In the genomic region with DNA sequence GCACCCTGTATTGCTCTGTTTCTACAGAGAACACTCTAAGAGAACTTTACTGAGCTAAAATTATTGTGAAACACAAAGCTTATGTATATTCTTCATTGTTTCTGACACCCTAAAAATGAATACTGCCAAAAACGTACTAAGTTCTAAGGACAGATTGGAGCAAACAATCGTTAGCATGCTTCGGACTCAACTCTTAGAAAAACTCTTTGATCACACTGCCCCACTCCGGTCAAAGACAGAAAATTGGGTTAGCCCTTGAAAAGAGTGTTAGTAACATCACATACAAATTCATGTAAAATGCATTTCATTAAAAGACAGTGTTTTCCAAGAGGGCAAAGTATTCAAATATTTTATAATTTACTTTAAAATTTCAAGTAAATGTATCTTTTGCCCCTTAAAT, we compare ENCODE assay signal across 9 cellular contexts.
DNase-seq lines count a peak whose midpoint lies in the region; ATAC-seq, FAIRE-seq and TF ChIP-seq lines count a peak whose summit lies in the region.
"Had no signal": no experiment of that assay in that cellular context is flagged by ENCODE, and none has a peak within 500 bp of the region (broad histone marks: within the 10 kb centered on the region; RNA-seq: fewer than 3 reads in every experiment).

No MANE protein-coding gene starts in this region.

- DNase-seq in AG04449 (ENCODE audit: low read depth, low spot score) = no peak
- peak; percentile 7 for DNase-seq in HS-27A (ENCODE audit: low read depth)
- DNase-seq in astrocyte of the hippocampus (ENCODE audit: low read depth, low spot score) = peak; percentile 68
- no peak for DNase-seq in left lung
- no peak for DNase-seq in mucosa of descending colon
- DNase-seq in RCC 7860 (ENCODE audit: low spot score) = no peak
- DNase-seq in stomach = no peak
- DNase-seq: PC-9 had no signal

- H3K9me3 ChIP-seq in left lung = no peaks in the 10 kb centered on the region
- no peaks in the 10 kb centered on the region for H3K9me3 ChIP-seq in mucosa of descending colon
- H3K9me3 ChIP-seq in stomach = peaks cover 0 to 6% (median 0%) of the 10 kb centered on the region in 4 donors

- ATAC-seq in left lung (peak; percentile 79), mucosa of descending colon (no peak), HG02885 (IDR thresholded peaks at IDR 0.05; ENCODE audit: poor library complexity, unreplicated experiment) (no peak)

- no peak for FAIRE-seq in RCC 7860 (lab: Jason Lieb, UNC)

- CTCF ChIA-PET in AG04449 (lab: Yijun Ruan, JAX) = interaction anchor here (1.0 to 1.2 kb wide), 2 partner anchors 524 to 528 kb away, joined by 3 read pairs; no protein-coding TSS in a partner anchor

- TF ChIP-seq EP300 in stomach (IDR thresholded peaks at IDR 0.05) = no peak

- TF ChIP-seq CTCF in AG04449 (IDR thresholded peaks at IDR 0.05; ENCODE audit: insufficient read depth, low read length, missing control alignments) (peak; percentile 4), left lung (IDR thresholded peaks at IDR 0.05) (peak in 1 of 2 donors; percentile 23), mucosa of descending colon (IDR thresholded peaks at IDR 0.05) (no peak), stomach (IDR thresholded peaks at IDR 0.05) (no peak)

- H3K4me3 ChIP-seq in AG04449 (ENCODE audit: low read depth, low read length) (no peak overlapping the region), left lung (no peak overlapping the region), mucosa of descending colon (no peak overlapping the region), stomach (no peak overlapping the region)
- H3K4me3 ChIP-seq: PC-9 had no signal

- no peak overlapping the region for H3K27ac ChIP-seq in left lung
- H3K27ac ChIP-seq in stomach = no peak overlapping the region
- H3K27ac ChIP-seq: PC-9 had no signal

- H3K27me3 ChIP-seq in left lung = no peaks in the 10 kb centered on the region
- H3K27me3 ChIP-seq in stomach = no peaks in the 10 kb centered on the region

- H3K4me1 ChIP-seq in left lung (no peaks in the 10 kb centered on the region), mucosa of descending colon (ENCODE audit: low read depth) (no peaks in the 10 kb centered on the region), stomach (no peaks in the 10 kb centered on the region)

- intact Hi-C loops in left lung (cut with DNase I) = no loop called here
- intact Hi-C loops in mucosa of descending colon (cut with DNase I, micrococcal nuclease) = no loop called here
- intact Hi-C loops in stomach (cut with DNase I; ENCODE audit: low total_unique reads) = no loop called here

- H3K36me3 ChIP-seq in left lung (no peaks in the 10 kb centered on the region), mucosa of descending colon (ENCODE audit: low read depth) (no peaks in the 10 kb centered on the region), stomach (no peaks in the 10 kb centered on the region)

- POLR2A ChIA-PET in AG04449 (lab: Yijun Ruan, JAX) = no interaction called here

- WGBS in stomach, 5 donors = 24 to 66% (median 52%) methylated on average over 4 of the region's 4 CpGs

- TF ChIP-seq POLR2A in stomach (IDR thresholded peaks at IDR 0.05) = no peak

Comparison
In these comparisons a context has a peak if more than half of its experiments do, and no peak if none do; other contexts are left out.
1. DNase-seq: peak in HS-27A (single experiment) and astrocyte of the hippocampus (single experiment); none in AG04449 (single experiment), left lung (0 of 2), mucosa of descending colon (0 of 3), RCC 7860 (single experiment) and stomach (single experiment).